1 cellular context compared by ENCODE assay signal in genomic region chr4:145731026-145731425, GRCh38.
TF ChIP-seq lines count a peak whose summit lies in the region.

No MANE protein-coding gene starts in this region.

TF ChIP-seq in HepG2, 621 proteins besides CTCF, POLR2A, EP300 and RAD21 (continued from another document):
- TF ChIP-seq ZNF552 (CRISPR knock-in tag; IDR thresholded peaks at IDR 0.05; ENCODE audit: borderline replicate concordance) = no peak
- TF ChIP-seq ZNF460 (CRISPR knock-in tag; IDR thresholded peaks at IDR 0.05; ENCODE audit: borderline replicate concordance) = no peak
TF ChIP-seq in HepG2: peak in this region for 19.
